ENCODE assay signal across 14 cellular contexts in genomic region chr2:38702413-38702812, GRCh38. TPM values are rescaled to one million over a fixed set of nuclear protein-coding genes. Genes with fewer than 3 reads are reported as not detected.
DNase-seq lines count a peak whose midpoint lies in the region; ATAC-seq and TF ChIP-seq lines count a peak whose summit lies in the region.
"Had no signal": no experiment of that assay in that cellular context is flagged by ENCODE, and none has a peak within 500 bp of the region (broad histone marks: within the 10 kb centered on the region; RNA-seq: fewer than 3 reads in every experiment).

No MANE protein-coding gene starts in this region.

- WGBS in IMR-90 (ENCODE audit: extremely low coverage in 2 of 2, insufficient read length in 1 of 2), 2 experiments = no CpG with 5 or more reads among the region's 1 CpG

- no peaks in the 10 kb centered on the region for H4K20me1 ChIP-seq in IMR-90 (ENCODE audit: insufficient read depth, low read length)

- no peak overlapping the region; the same call in 2 of the 3 replicates for H2BK15ac ChIP-seq in IMR-90 (ENCODE audit: low read depth, low read length)

- H3K27ac Mint-ChIP-seq in T-helper 2 cell treated with Interferon-gamma antibody and Interleukin-4, amounts not matched to agents 5 μg/mL and 100 μg/mL, for 36 hours = peak overlapping the region; percentile 44

- no peak overlapping the region for H2AK9ac ChIP-seq in IMR-90 (replicated peaks; ENCODE audit: low read depth, low read length, poor library complexity)

- no peaks in the 10 kb centered on the region for H3K9me3 Mint-ChIP-seq in T-helper 2 cell treated with Interferon-gamma antibody and Interleukin-4, amounts not matched to agents 5 μg/mL and 100 μg/mL, for 36 hours

- intact Hi-C loops in IMR-90 (cut with micrococcal nuclease) = loop anchor here (1.0 kb wide), 1 partner anchor 10 kb away; no protein-coding TSS in a partner anchor

- H2BK20ac ChIP-seq in IMR-90 (ENCODE audit: low read depth, low read length) = peak overlapping the region; percentile 66; the same call in 1 of the 2 replicates

- peak overlapping the region; percentile 67; the same call in 1 of the 2 replicates for H2AK5ac ChIP-seq in IMR-90 (ENCODE audit: low read depth, low read length)

- H3K9ac ChIP-seq in IMR-90 (ENCODE audit: low read depth, low read length) = no peak overlapping the region

- peaks cover 38% of the 10 kb centered on the region for H3K36me3 Mint-ChIP-seq in T-helper 2 cell treated with Interferon-gamma antibody and Interleukin-4, amounts not matched to agents 5 μg/mL and 100 μg/mL, for 36 hours (ENCODE audit: low read depth)

- H3K4me3 Mint-ChIP-seq in T-helper 2 cell treated with Interferon-gamma antibody and Interleukin-4, amounts not matched to agents 5 μg/mL and 100 μg/mL, for 36 hours = peak overlapping the region; percentile 30

- no peaks in the 10 kb centered on the region for H3K27me3 ChIP-seq in IMR-90 (ENCODE audit: control insufficient read depth, insufficient read depth, low read length)
- H3K27me3 ChIP-seq: neutrophil had no signal

- BruUV-seq in IMR-90 (replicated peaks; lab: Mats Ljungman, UMichigan) = no TSS peak

- no peak overlapping the region; the same call in 1 of the 2 replicates for H3K23ac ChIP-seq in IMR-90 (ENCODE audit: low read depth, low read length)

- H4K91ac ChIP-seq in IMR-90 (ENCODE audit: insufficient read depth, low read depth, low read length) = peak overlapping the region; percentile 64; the same call in 1 of the 2 replicates

- H2BK5ac ChIP-seq in IMR-90 (ENCODE audit: low read depth, low read length, poor library complexity, severe bottlenecking) = peak overlapping the region; percentile 98

- ATAC-seq in IMR-90 (ENCODE audit: low read depth) (peak; percentile 85), GM19035 (IDR thresholded peaks at IDR 0.05; ENCODE audit: unreplicated experiment) (no peak), HG03432 (IDR thresholded peaks at IDR 0.05; ENCODE audit: unreplicated experiment) (no peak)
- ATAC-seq: HepG2 had no signal

- H3K4me3 ChIP-seq in IMR-90 (ENCODE audit: insufficient read depth, low read depth, low read length) = no peak overlapping the region
- no peak overlapping the region for H3K4me3 ChIP-seq in astrocyte of the spinal cord (ENCODE audit: low read depth, low read length)
- H3K4me3 ChIP-seq: coronary artery had no signal

- in situ Hi-C loops in IMR-90 (cut with MboI; ENCODE audit: low sequenced_read_pairs) = no loop called here
- in situ Hi-C loops in astrocyte of the spinal cord (cut with HindIII; ENCODE audit: low sequenced_read_pairs) = no loop called here

- peak overlapping the region; percentile 86 for H2BK120ac ChIP-seq in IMR-90 (ENCODE audit: low read depth, low read length)

- CTCF ChIA-PET in IMR-90 (lab: Yijun Ruan, JAX) = no interaction called here

- H3K4me1 ChIP-seq in IMR-90 (ENCODE audit: control insufficient read depth, insufficient read depth, low read length) = peaks cover 19% of the 10 kb centered on the region

- H3K79me1 ChIP-seq in IMR-90 (ENCODE audit: low read depth in 1 of 2, low read length in 2 of 2) = peaks cover 5 to 28% of the 10 kb centered on the region in 2 experiments

- H3K14ac ChIP-seq in IMR-90 (replicated peaks; ENCODE audit: low read depth, low read length) = peak overlapping the region; percentile 67; the same call in 1 of the 2 replicates

- peak; percentile 32; the same call in 1 of the 2 replicates for TF ChIP-seq POLR2A in IMR-90 (IDR thresholded peaks at IDR 0.05; ENCODE audit: low read depth, low read length)

- peak overlapping the region; percentile 51; the same call in 1 of the 2 replicates for H3K56ac ChIP-seq in IMR-90 (ENCODE audit: extremely low read depth, insufficient read depth, low read length)

- TF ChIP-seq RAD21 in IMR-90 (IDR thresholded peaks at IDR 0.05; ENCODE audit: low read length) = no peak

- dilution Hi-C loops in IMR-90 (cut with HindIII; ENCODE audit: low sequenced_read_pairs, unreplicated experiment) = no loop called here

- no peak for DNase-seq in T-helper 2 cell treated with Interferon-gamma antibody and Interleukin-4, amounts not matched to agents 5 μg/mL and 100 μg/mL, for 36 hours (ENCODE audit: low spot score)
- DNase-seq in T-helper 2 cell = no peak
- peak; percentile 95 for DNase-seq in IMR-90
- peak; percentile 88 for DNase-seq in astrocyte of the spinal cord (ENCODE audit: low read depth, low spot score)
- peak; percentile 70 for DNase-seq in myocyte (ENCODE audit: low read depth)
- DNase-seq in NCI-H2171 (lab: John Stamatoyannopoulos, UW) = no peak
- DNase-seq: 8988T; activated CD4-positive, alpha-beta T cell treated with anti-CD3 and anti-CD28 coated beads, Interleukin-2, amount 50 U/mL, for 1 hour; SHP77 treated with DMSO at 0.1 percent for 48 hours had no signal

- H3K4me1 Mint-ChIP-seq in T-helper 2 cell treated with Interferon-gamma antibody and Interleukin-4, amounts not matched to agents 5 μg/mL and 100 μg/mL, for 36 hours (ENCODE audit: low read depth) = peaks cover 49% of the 10 kb centered on the region

- no peaks in the 10 kb centered on the region for H3K27me3 Mint-ChIP-seq in T-helper 2 cell treated with Interferon-gamma antibody and Interleukin-4, amounts not matched to agents 5 μg/mL and 100 μg/mL, for 36 hours (ENCODE audit: low read depth)

- H2AFZ ChIP-seq in IMR-90 (replicated peaks; ENCODE audit: low read length, poor library complexity) = peak overlapping the region; percentile 56

- POLR2A ChIA-PET in IMR-90 (lab: Charles Lee; ENCODE audit: unreplicated experiment) = interaction anchor here (1.0 kb wide), 1 partner anchor 19 kb away, joined by 4 read pairs; no protein-coding TSS in a partner anchor

- no peaks in the 10 kb centered on the region for H3K9me3 ChIP-seq in IMR-90 (ENCODE audit: control insufficient read depth, insufficient read depth, low read length)
- H3K9me3 ChIP-seq: neutrophil had no signal

- H4K8ac ChIP-seq in IMR-90 (ENCODE audit: low read depth in 2 of 2, low read length in 2 of 2) = peak overlapping the region; percentile 14 to 95; a peak in 2 of 4 replicates

- H3K4me2 ChIP-seq in IMR-90 (ENCODE audit: low read depth, low read length) = peak overlapping the region; percentile 69

- peak overlapping the region; percentile 87 for H3K18ac ChIP-seq in IMR-90 (ENCODE audit: low read depth, low read length)

- H3K9me1 ChIP-seq in IMR-90 (ENCODE audit: insufficient read depth, low read length) = peaks cover 13% of the 10 kb centered on the region

- peak overlapping the region; percentile 82 for H3K4ac ChIP-seq in IMR-90 (ENCODE audit: low read depth, low read length)

- peak overlapping the region; percentile 71 for H4K5ac ChIP-seq in IMR-90 (ENCODE audit: low read depth, low read length)

- no peaks in the 10 kb centered on the region for H3K36me3 ChIP-seq in IMR-90 (ENCODE audit: control insufficient read depth, insufficient read depth, low read length)
- H3K36me3 ChIP-seq: neutrophil had no signal

- TF ChIP-seq CTCF in IMR-90 (conservative IDR thresholded peaks at IDR 0.05; ENCODE audit: low read depth, low read length) = no peak
- no peak for TF ChIP-seq CTCF in astrocyte of the spinal cord (IDR thresholded peaks at IDR 0.05; ENCODE audit: low read depth, low read length)

- H3K27ac ChIP-seq in IMR-90 (ENCODE audit: insufficient read depth, low read length) = peak overlapping the region; percentile 97
- H3K27ac ChIP-seq: coronary artery, neutrophil had no signal

TF ChIP-seq in IMR-90, 13 proteins besides CTCF, POLR2A, EP300 and RAD21:
- TF ChIP-seq MXI1 (IDR thresholded peaks at IDR 0.05; ENCODE audit: borderline replicate concordance, low read depth, low read length) (no peak), FOS (IDR thresholded peaks at IDR 0.05; ENCODE audit: low read depth, low read length) (peak; percentile 60; the same call in 1 of the 2 replicates), MAFK (IDR thresholded peaks at IDR 0.05; ENCODE audit: low read depth, low read length) (peak; percentile 41; the same call in 1 of the 2 replicates), NFE2L2 (IDR thresholded peaks at IDR 0.05; ENCODE audit: low read depth, low read length) (0 out of 2 replicates have a peak, but pooled peaks have one; percentile 9), CEBPB (IDR thresholded peaks at IDR 0.05; ENCODE audit: low read depth, low read length) (0 out of 2 replicates have a peak, but pooled peaks have one; percentile 6)

RNA-seq across cellular contexts. Expression of gene GALM, which starts 36.5 kb away (rescaled TPM):
- total RNA-seq in IMR-90 (2012; rRNA removed) = 16.4 and 24.2 TPM in 2 replicates
- 11.8 and 12.1 TPM in 2 replicates for polyA plus RNA-seq in IMR-90 (2012; rRNA removed)
- polyA plus RNA-seq in IMR-90 (2012; cell fraction: cytosol; rRNA removed) = 14.7 and 16.4 TPM in 2 replicates
- polyA plus RNA-seq in IMR-90 (2012; cell fraction: nucleus; rRNA removed; ENCODE audit: low replicate concordance) = 7.5 and 8.4 TPM in 2 replicates
- 12.4 and 23.1 TPM in 2 replicates for total RNA-seq in myocyte
- polyA plus RNA-seq in myocyte (2012) = 13.9 TPM

RNA-seq across cellular contexts. Expression of gene SRSF7, which starts 48.7 kb away (rescaled TPM):
- 148 and 260 TPM in 2 replicates for total RNA-seq in IMR-90 (2012; rRNA removed)
- polyA plus RNA-seq in IMR-90 (2012; rRNA removed) = 191 and 193 TPM in 2 replicates
- polyA plus RNA-seq in IMR-90 (2012; cell fraction: cytosol; rRNA removed) = 39.8 and 81.0 TPM in 2 replicates
- 30.2 and 247 TPM in 2 replicates for polyA plus RNA-seq in IMR-90 (2012; cell fraction: nucleus; rRNA removed; ENCODE audit: low replicate concordance)
- total RNA-seq in myocyte = 68.9 and 75.2 TPM in 2 replicates
- polyA plus RNA-seq in myocyte (2012) = 62.2 TPM

Comparison
In these comparisons a context has a peak if more than half of its experiments do, and no peak if none do; other contexts are left out.
1. DNase-seq: peak in IMR-90 (single experiment), astrocyte of the spinal cord (single experiment) and myocyte (single experiment); none in T-helper 2 cell treated with Interferon-gamma antibody and Interleukin-4, amounts not matched to agents 5 μg/mL and 100 μg/mL, for 36 hours (single experiment), T-helper 2 cell (0 of 5) and NCI-H2171 (single experiment).